ENCODE assay signal across 1 cellular context in genomic region chr13:85371254-85371653, GRCh38.
A peak's percentile ranks its signal among the peaks of the same experiment; 100 is the strongest.
TF ChIP-seq lines count a peak whose summit lies in the region.

No MANE protein-coding gene starts in this region.

TF ChIP-seq in HepG2, 621 proteins besides CTCF, POLR2A, EP300 and RAD21 (continued from another document):
- TF ChIP-seq, protein P1, sequence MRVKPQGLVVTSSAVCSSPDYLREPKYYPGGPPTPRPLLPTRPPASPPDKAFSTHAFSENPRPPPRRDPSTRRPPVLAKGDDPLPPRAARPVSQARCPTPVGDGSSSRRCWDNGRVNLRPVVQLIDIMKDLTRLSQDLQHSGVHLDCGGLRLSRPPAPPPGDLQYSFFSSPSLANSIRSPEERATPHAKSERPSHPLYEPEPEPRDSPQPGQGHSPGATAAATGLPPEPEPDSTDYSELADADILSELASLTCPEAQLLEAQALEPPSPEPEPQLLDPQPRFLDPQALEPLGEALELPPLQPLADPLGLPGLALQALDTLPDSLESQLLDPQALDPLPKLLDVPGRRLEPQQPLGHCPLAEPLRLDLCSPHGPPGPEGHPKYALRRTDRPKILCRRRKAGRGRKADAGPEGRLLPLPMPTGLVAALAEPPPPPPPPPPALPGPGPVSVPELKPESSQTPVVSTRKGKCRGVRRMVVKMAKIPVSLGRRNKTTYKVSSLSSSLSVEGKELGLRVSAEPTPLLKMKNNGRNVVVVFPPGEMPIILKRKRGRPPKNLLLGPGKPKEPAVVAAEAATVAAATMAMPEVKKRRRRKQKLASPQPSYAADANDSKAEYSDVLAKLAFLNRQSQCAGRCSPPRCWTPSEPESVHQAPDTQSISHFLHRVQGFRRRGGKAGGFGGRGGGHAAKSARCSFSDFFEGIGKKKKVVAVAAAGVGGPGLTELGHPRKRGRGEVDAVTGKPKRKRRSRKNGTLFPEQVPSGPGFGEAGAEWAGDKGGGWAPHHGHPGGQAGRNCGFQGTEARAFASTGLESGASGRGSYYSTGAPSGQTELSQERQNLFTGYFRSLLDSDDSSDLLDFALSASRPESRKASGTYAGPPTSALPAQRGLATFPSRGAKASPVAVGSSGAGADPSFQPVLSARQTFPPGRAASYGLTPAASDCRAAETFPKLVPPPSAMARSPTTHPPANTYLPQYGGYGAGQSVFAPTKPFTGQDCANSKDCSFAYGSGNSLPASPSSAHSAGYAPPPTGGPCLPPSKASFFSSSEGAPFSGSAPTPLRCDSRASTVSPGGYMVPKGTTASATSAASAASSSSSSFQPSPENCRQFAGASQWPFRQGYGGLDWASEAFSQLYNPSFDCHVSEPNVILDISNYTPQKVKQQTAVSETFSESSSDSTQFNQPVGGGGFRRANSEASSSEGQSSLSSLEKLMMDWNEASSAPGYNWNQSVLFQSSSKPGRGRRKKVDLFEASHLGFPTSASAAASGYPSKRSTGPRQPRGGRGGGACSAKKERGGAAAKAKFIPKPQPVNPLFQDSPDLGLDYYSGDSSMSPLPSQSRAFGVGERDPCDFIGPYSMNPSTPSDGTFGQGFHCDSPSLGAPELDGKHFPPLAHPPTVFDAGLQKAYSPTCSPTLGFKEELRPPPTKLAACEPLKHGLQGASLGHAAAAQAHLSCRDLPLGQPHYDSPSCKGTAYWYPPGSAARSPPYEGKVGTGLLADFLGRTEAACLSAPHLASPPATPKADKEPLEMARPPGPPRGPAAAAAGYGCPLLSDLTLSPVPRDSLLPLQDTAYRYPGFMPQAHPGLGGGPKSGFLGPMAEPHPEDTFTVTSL (CRISPR knock-in tag; IDR thresholded peaks at IDR 0.05; ENCODE audit: borderline replicate concordance): peak; percentile 70; the same call in 1 of the 2 replicates
- no peak for TF ChIP-seq CHD4 (IDR thresholded peaks at IDR 0.05; ENCODE audit: borderline replicate concordance, low read length)
TF ChIP-seq in HepG2: peak in this region for 7.
